Comparison of ENCODE assay signal across 8 cellular contexts in genomic region chr6:127120787-127121636, GRCh38. TPM values are rescaled to one million over a fixed set of nuclear protein-coding genes. Genes with fewer than 3 reads are reported as not detected.
DNase-seq lines count a peak whose midpoint lies in the region; ATAC-seq and TF ChIP-seq lines count a peak whose summit lies in the region.

No MANE protein-coding gene starts in this region.

- H3K27ac ChIP-seq in duodenal mucosa (ENCODE audit: low read depth, low read length) = no peak overlapping the region
- no peak overlapping the region for H3K27ac ChIP-seq in lower lobe of right lung

- intact Hi-C loops in activated CD4-positive, alpha-beta T cell treated with anti-CD3 and anti-CD28 coated beads for 36 hours (cut with DNase I, micrococcal nuclease) = loop anchor here (1.0 to 10.0 kb wide), 6 partner anchors 316 to 1810 kb away; no protein-coding TSS in a partner anchor
- intact Hi-C loops in lower lobe of right lung (cut with DNase I) = no loop called here

- CTCF ChIA-PET in activated CD4-positive, alpha-beta T cell treated with anti-CD3 and anti-CD28 coated beads for 36 hours (lab: Charles Lee) = interaction anchor here (1.0 kb wide), 1 partner anchor 1126 kb away, joined by 5 read pairs; no protein-coding TSS in a partner anchor

- no peak overlapping the region for H3K4me3 Mint-ChIP-seq in activated CD4-positive, alpha-beta T cell treated with anti-CD3 and anti-CD28 coated beads for 36 hours

- H3K4me1 ChIP-seq in duodenal mucosa (ENCODE audit: control insufficient read depth in 1 of 2, insufficient read depth in 2 of 2, low read length in 2 of 2) (no peaks in the 10 kb centered on the region), lower lobe of right lung (peaks cover 26% of the 10 kb centered on the region)

- H3K9me3 Mint-ChIP-seq in activated CD4-positive, alpha-beta T cell treated with anti-CD3 and anti-CD28 coated beads for 36 hours (ENCODE audit: low read depth) = no peaks in the 10 kb centered on the region

- H3K4me1 Mint-ChIP-seq in activated CD4-positive, alpha-beta T cell treated with anti-CD3 and anti-CD28 coated beads for 36 hours = peaks cover 19% of the 10 kb centered on the region

- H3K4me3 ChIP-seq in duodenal mucosa (ENCODE audit: low read depth in 1 of 2, low read length in 2 of 2) = peak overlapping the region; percentile 39 to 61
- peak overlapping the region; percentile 59 for H3K4me3 ChIP-seq in lower lobe of right lung

- H3K36me3 Mint-ChIP-seq in activated CD4-positive, alpha-beta T cell treated with anti-CD3 and anti-CD28 coated beads for 36 hours (ENCODE audit: low read depth) = no peaks in the 10 kb centered on the region

- H3K27me3 Mint-ChIP-seq in activated CD4-positive, alpha-beta T cell treated with anti-CD3 and anti-CD28 coated beads for 36 hours = peaks cover 48% of the 10 kb centered on the region

- H3K27me3 ChIP-seq in duodenal mucosa (ENCODE audit: control insufficient read depth in 1 of 2, insufficient read depth in 2 of 2, low read length in 2 of 2) (peaks cover 28 to 40% of the 10 kb centered on the region in 2 donors), lower lobe of right lung (ENCODE audit: low read depth) (peaks cover 38% of the 10 kb centered on the region)

- POLR2A ChIA-PET in activated CD4-positive, alpha-beta T cell treated with anti-CD3 and anti-CD28 coated beads for 36 hours (lab: Charles Lee) = interaction anchor here (0.6 kb wide), 1 partner anchor 163 kb away, joined by 3 read pairs; no protein-coding TSS in a partner anchor

- H3K27ac Mint-ChIP-seq in activated CD4-positive, alpha-beta T cell treated with anti-CD3 and anti-CD28 coated beads for 36 hours = no peak overlapping the region

- H3K36me3 ChIP-seq in duodenal mucosa (ENCODE audit: control insufficient read depth in 1 of 2, insufficient read depth in 2 of 2, low read length in 2 of 2) (no peaks in the 10 kb centered on the region), lower lobe of right lung (no peaks in the 10 kb centered on the region)

- ATAC-seq in GM19025 (IDR thresholded peaks at IDR 0.05; ENCODE audit: low read depth, unreplicated experiment) (peak; percentile 80), HG03139 (IDR thresholded peaks at IDR 0.05; ENCODE audit: unreplicated experiment) (peak; percentile 72), lower lobe of right lung (peak; percentile 87 to 88)
- ATAC-seq in activated CD4-positive, alpha-beta T cell treated with anti-CD3 and anti-CD28 coated beads for 36 hours = peak; percentile 90

- TF ChIP-seq CTCF in lower lobe of right lung (IDR thresholded peaks at IDR 0.05) = peak; percentile 64

- H3K9me3 ChIP-seq in duodenal mucosa (ENCODE audit: control insufficient read depth in 1 of 2, low read length in 2 of 2) = no peaks in the 10 kb centered on the region
- no peaks in the 10 kb centered on the region for H3K9me3 ChIP-seq in lower lobe of right lung

- DNase-seq in AG20443 (ENCODE audit: low spot score) = peak; percentile 79
- peak; percentile 58 for DNase-seq in NCI-H345 (lab: John Stamatoyannopoulos, UW)
- peak; percentile 89 for DNase-seq in activated CD4-positive, alpha-beta T cell treated with anti-CD3 and anti-CD28 coated beads for 36 hours
- peak; percentile 79 for DNase-seq in lower lobe of right lung
- peak; percentile 39 to 74 (median 41) for DNase-seq in stimulated activated CD4-positive, alpha-beta T cell treated with anti-CD3 and anti-CD28 coated beads, TNF-alpha, amount 100 ng/mL, for 24 hours (ENCODE audit: low read depth in 3 of 3)

- H3K9ac ChIP-seq in duodenal mucosa (ENCODE audit: low read depth in 1 of 2, low read length in 2 of 2) = no peak overlapping the region

RNA-seq across cellular contexts. Expression of gene RSPO3, which starts 2.5 kb away (rescaled TPM):
- not detected for total RNA-seq in activated CD4-positive, alpha-beta T cell treated with anti-CD3 and anti-CD28 coated beads for 36 hours
- total RNA-seq in lower lobe of right lung = 8.0 TPM
